Comparison of ENCODE assay signal across 8 cellular contexts in the genomic region with DNA sequence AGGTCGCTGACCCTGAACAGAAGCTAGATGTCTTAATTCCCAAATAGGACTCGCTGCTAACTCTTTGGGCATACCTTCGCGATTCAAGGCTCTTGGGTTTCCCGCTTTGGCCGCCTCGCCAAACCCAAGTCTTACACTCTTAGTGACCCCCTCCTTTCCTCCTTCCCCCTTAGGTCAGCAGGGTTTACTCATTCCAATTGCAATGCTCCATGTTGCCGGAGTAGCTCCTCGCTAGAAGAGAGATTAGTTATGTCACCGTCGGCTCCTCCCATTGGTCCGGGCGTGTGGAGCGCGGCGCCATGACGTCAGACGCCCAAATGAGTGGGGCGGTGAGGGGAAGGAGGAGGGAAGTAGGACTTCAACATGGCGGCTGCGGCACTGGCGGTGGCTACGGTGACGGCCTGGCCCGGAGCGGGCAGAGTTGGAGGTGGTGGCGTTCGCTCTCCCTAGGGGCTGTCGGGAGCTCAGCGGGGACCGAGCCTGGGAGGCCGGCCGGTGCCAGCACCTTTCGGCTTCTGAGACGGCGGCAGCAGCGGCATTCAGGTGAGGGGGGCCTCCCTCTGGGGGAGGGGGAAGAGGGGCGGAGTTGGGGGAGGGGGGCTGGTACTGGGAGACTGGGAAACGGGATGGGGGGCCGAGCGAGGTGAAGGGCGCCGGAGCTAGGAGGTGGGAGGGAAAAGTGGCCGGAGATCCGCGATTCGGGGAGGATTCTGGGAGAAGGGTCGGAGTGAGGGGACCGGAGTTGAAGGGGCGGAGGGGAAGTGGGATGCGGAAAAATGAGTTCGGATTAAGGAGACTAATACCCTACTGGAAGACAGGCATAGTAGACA. TPM values are rescaled to one million over a fixed set of nuclear protein-coding genes. Genes with fewer than 3 reads are reported as not detected.
A peak's percentile ranks its signal among the peaks of the same experiment; 100 is the strongest.
DNase-seq lines count a peak whose midpoint lies in the region; TF ChIP-seq lines count a peak whose summit lies in the region.

Gene UBAP1, plus strand, starts transcription at position 346 of the 830 bp plus-strand sequence. CDS start 41,872 bp downstream, outside the sequence.

- no peaks in the 10 kb centered on the region for H3K9me3 Mint-ChIP-seq in HFFc6

- DNase-seq in GM04503 (ENCODE audit: low read depth) (peak; percentile 89), HFFc6 (peak; percentile 97), NB4 (ENCODE audit: low read depth) (peak; percentile 100), SK-N-SH (peak; percentile 93), globus pallidus (ENCODE audit: low spot score) (peak; percentile 96), nucleus accumbens (lab: John Stamatoyannopoulos, UW) (peak; percentile 58 to 97 (median 92)), suprapubic skin (ENCODE audit: low spot score in 2 of 2) (peak; percentile 99)
- peak; percentile 95 for DNase-seq in activated naive CD4-positive, alpha-beta T cell treated with anti-CD3 and anti-CD28 coated beads, Interleukin-2, amount 50 U/mL, for 16 hours

- H3K27ac ChIP-seq in SK-N-SH (ENCODE audit: low read depth in 2 of 2, low read length in 1 of 2) (peak within 1 kb of the TSS; percentile 78 to 87), suprapubic skin (peak within 1 kb of the TSS; percentile 97)

- WGBS in SK-N-SH (ENCODE audit: low lambda C conversion rate): under 1% methylated on average over 34 of the region's 52 CpGs
- under 1% methylated on average over 23 of the region's 52 CpGs for WGBS in suprapubic skin

- H3K36me3 ChIP-seq in SK-N-SH (replicated peaks in 1 of 2; ENCODE audit: control insufficient read depth in 1 of 2, insufficient read depth in 2 of 2, low read length in 1 of 2) (peaks cover 0 to 5% of the 10 kb centered on the region in 2 experiments), suprapubic skin (no peaks in the 10 kb centered on the region)

- TF ChIP-seq CTCF in HFFc6 (IDR thresholded peaks at IDR 0.05) (0 out of 2 replicates have a peak, but pooled peaks have one; percentile 6), NB4 (IDR thresholded peaks at IDR 0.05; ENCODE audit: low read depth, low read length) (no peak), SK-N-SH (IDR thresholded peaks at IDR 0.05) (no peak), suprapubic skin (IDR thresholded peaks at IDR 0.05) (no peak)

- peaks cover 20% of the 10 kb centered on the region for H4K20me1 ChIP-seq in SK-N-SH (ENCODE audit: insufficient read depth)

- no peaks in the 10 kb centered on the region for H3F3A ChIP-seq in SK-N-SH (replicated peaks; ENCODE audit: insufficient read depth)

- POLR2A ChIA-PET in SK-N-SH (lab: Yijun Ruan, JAX): interaction anchor here (0.6 to 1.4 kb wide), 6 partner anchors 8 to 374 kb away, joined by 3 to 9 read pairs (median 3); no protein-coding TSS in a partner anchor

- H3K4me3 ChIP-seq in NB4 (ENCODE audit: low read depth, low read length) (peak within 1 kb of the TSS; percentile 85), SK-N-SH (ENCODE audit: low read depth in 2 of 2, low read length in 1 of 2) (peak within 1 kb of the TSS; percentile 67 to 79), suprapubic skin (peak within 1 kb of the TSS; percentile 87)

- H3K9ac ChIP-seq in SK-N-SH: peak within 1 kb of the TSS; percentile 82

- H3K4me1 Mint-ChIP-seq in HFFc6 (ENCODE audit: low read depth): peaks cover 5% of the 10 kb centered on the region

- H3K27me3 ChIP-seq in SK-N-SH (ENCODE audit: insufficient read depth): no peaks in the 10 kb centered on the region
- no peaks in the 10 kb centered on the region for H3K27me3 ChIP-seq in suprapubic skin

- H3K9me3 ChIP-seq in SK-N-SH (no peaks in the 10 kb centered on the region), suprapubic skin (no peaks in the 10 kb centered on the region)

- H3K4me2 ChIP-seq in SK-N-SH: peak within 1 kb of the TSS; percentile 95

- peak within 1 kb of the TSS; percentile 99 for H3K4me3 Mint-ChIP-seq in HFFc6

- no peaks in the 10 kb centered on the region for H3K9me2 ChIP-seq in SK-N-SH

- H3K27me3 Mint-ChIP-seq in HFFc6 (ENCODE audit: insufficient read depth): peaks cover 3% of the 10 kb centered on the region

- peak in 1 of 2 experiments; percentile 10; a peak in 1 of 4 replicates for TF ChIP-seq EP300 in SK-N-SH (IDR thresholded peaks at IDR 0.05; ENCODE audit: borderline replicate concordance in 1 of 2, low read depth in 1 of 2, low read length in 1 of 2)
- no peak for TF ChIP-seq EP300 in suprapubic skin (IDR thresholded peaks at IDR 0.05)

- no peak for TF ChIP-seq RAD21 in SK-N-SH (IDR thresholded peaks at IDR 0.05; ENCODE audit: low read length)

- peak within 1 kb of the TSS; percentile 98 for H3K27ac Mint-ChIP-seq in HFFc6

- TF ChIP-seq POLR2A in NB4 (IDR thresholded peaks at IDR 0.05; ENCODE audit: extremely low read depth, insufficient read length) (no peak), suprapubic skin (IDR thresholded peaks at IDR 0.05) (peak; percentile 27 to 94)

- H3K36me3 Mint-ChIP-seq in HFFc6 (ENCODE audit: low read depth): peaks cover 16% of the 10 kb centered on the region

- H3K4me1 ChIP-seq in SK-N-SH (ENCODE audit: control insufficient read depth in 1 of 2, insufficient read depth in 2 of 2, low read depth in 1 of 2, low read length in 1 of 2) (no peaks in the 10 kb centered on the region; a peak in 1 of 4 replicates), suprapubic skin (peaks cover 25% of the 10 kb centered on the region)

- CTCF ChIA-PET in SK-N-SH (lab: Yijun Ruan, JAX): interaction anchor here (0.6 to 3.0 kb wide), 7 partner anchors 8 to 430 kb away, joined by 3 to 13 read pairs (median 3); no protein-coding TSS in a partner anchor

- peaks cover 59% of the 10 kb centered on the region for H3K79me2 ChIP-seq in SK-N-SH (ENCODE audit: insufficient read depth)

- H2AFZ ChIP-seq in SK-N-SH (ENCODE audit: low read depth): peak within 1 kb of the TSS; percentile 99

TF ChIP-seq in SK-N-SH, 30 proteins besides CTCF, POLR2A, EP300 and RAD21:
- TF ChIP-seq GATA2 (CRISPR knock-in tag; IDR thresholded peaks at IDR 0.05): no peak; the same call in 1 of the 2 replicates
- peak; percentile 87 for TF ChIP-seq MXI1 (IDR thresholded peaks at IDR 0.05; ENCODE audit: low read depth, low read length)
- TF ChIP-seq MEF2A (IDR thresholded peaks at IDR 0.05; ENCODE audit: borderline replicate concordance, low read depth): no peak
- peak; percentile 44; the same call in 1 of the 2 replicates for TF ChIP-seq SIN3A (IDR thresholded peaks at IDR 0.05; ENCODE audit: borderline replicate concordance, low read depth, low read length)
- TF ChIP-seq POLR2AphosphoS5 (IDR thresholded peaks at IDR 0.05; ENCODE audit: low read depth, low read length): peak; percentile 71
- no peak for TF ChIP-seq TCF12 (IDR thresholded peaks at IDR 0.05)
- no peak for TF ChIP-seq NRF1 (IDR thresholded peaks at IDR 0.05; ENCODE audit: low read depth, low read length)
- no peak for TF ChIP-seq EZH2phosphoT487 (IDR thresholded peaks at IDR 0.05; ENCODE audit: borderline replicate concordance, low read depth)
- TF ChIP-seq, protein P1, sequence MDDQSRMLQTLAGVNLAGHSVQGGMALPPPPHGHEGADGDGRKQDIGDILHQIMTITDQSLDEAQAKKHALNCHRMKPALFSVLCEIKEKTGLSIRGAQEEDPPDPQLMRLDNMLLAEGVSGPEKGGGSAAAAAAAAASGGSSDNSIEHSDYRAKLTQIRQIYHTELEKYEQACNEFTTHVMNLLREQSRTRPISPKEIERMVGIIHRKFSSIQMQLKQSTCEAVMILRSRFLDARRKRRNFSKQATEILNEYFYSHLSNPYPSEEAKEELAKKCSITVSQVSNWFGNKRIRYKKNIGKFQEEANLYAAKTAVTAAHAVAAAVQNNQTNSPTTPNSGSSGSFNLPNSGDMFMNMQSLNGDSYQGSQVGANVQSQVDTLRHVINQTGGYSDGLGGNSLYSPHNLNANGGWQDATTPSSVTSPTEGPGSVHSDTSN (IDR thresholded peaks at IDR 0.05): peak; percentile 51
- TF ChIP-seq FOXJ3 (CRISPR knock-in tag; IDR thresholded peaks at IDR 0.05): no peak
- peak; percentile 94 for TF ChIP-seq YY1 (IDR thresholded peaks at IDR 0.05; ENCODE audit: low read depth)
- no peak for TF ChIP-seq JUND (IDR thresholded peaks at IDR 0.05)
- peak; percentile 11 for TF ChIP-seq CHD2 (IDR thresholded peaks at IDR 0.05; ENCODE audit: low read length, partially characterized antibody)
- TF ChIP-seq ZBTB33 (IDR thresholded peaks at IDR 0.05; ENCODE audit: borderline replicate concordance, low read depth): no peak
- TF ChIP-seq TAF1 (IDR thresholded peaks at IDR 0.05; ENCODE audit: borderline replicate concordance, low read depth, low read length): peak; percentile 95
- TF ChIP-seq, protein P2, sequence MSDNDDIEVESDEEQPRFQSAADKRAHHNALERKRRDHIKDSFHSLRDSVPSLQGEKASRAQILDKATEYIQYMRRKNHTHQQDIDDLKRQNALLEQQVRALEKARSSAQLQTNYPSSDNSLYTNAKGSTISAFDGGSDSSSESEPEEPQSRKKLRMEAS (IDR thresholded peaks at IDR 0.05; ENCODE audit: low read depth): peak; percentile 59; the same call in 1 of the 2 replicates
- peak; percentile 84 for TF ChIP-seq RFX5 (IDR thresholded peaks at IDR 0.05; ENCODE audit: low read length)
- no peak for TF ChIP-seq TEAD4 (IDR thresholded peaks at IDR 0.05; ENCODE audit: borderline replicate concordance, insufficient read depth)

RNA-seq across cellular contexts. Expression of gene UBAP1, which starts in this region (rescaled TPM):
- total RNA-seq in HFFc6 (2021; fragmentation: NEBNext Ultra II Directional; extraction: Animal tissue kit (Norgen Biotek cat#: 25700)): 10 to 100 TPM; 36.7 to 43.9 (median 41.4) TPM
- polyA plus RNA-seq in SK-N-SH (2012; rRNA removed): 26.3 and 31.7 TPM in 2 replicates
- polyA plus RNA-seq in SK-N-SH (2012; cell fraction: cytosol; rRNA removed): 26.4 and 28.2 TPM in 2 replicates
- 17.9 and 23.6 TPM in 2 replicates for polyA plus RNA-seq in SK-N-SH (2012; cell fraction: nucleus; rRNA removed)
- 10 to 100 TPM; 42.2 to 63.3 (median 51.9) TPM for total RNA-seq in suprapubic skin

Comparison
In these comparisons a context has a peak if more than half of its experiments do, and no peak if none do; other contexts are left out.
1. Peak in every context shown above with its lines: DNase-seq, H3K4me3 ChIP-seq and H3K27ac ChIP-seq.